In genomic region chr10:103041391-103041790, GRCh38 we compare ENCODE assay signal across 1 cellular context.
TF ChIP-seq lines count a peak whose summit lies in the region.

No MANE protein-coding gene starts in this region.

TF ChIP-seq in K562, 482 proteins besides CTCF, POLR2A, EP300 and RAD21 (continued from another document):
- TF ChIP-seq MGA (IDR thresholded peaks at IDR 0.05) (no peak), TAL1 (IDR thresholded peaks at IDR 0.05) (peak; percentile 27; the same call in 1 of the 2 replicates), GATA2 (CRISPR knock-in tag; IDR thresholded peaks at IDR 0.05) (peak; percentile 69), GABPA (tag; conservative IDR thresholded peaks at IDR 0.05; ENCODE audit: low read depth) (no peak), TCF7L2 (IDR thresholded peaks at IDR 0.05; ENCODE audit: low read depth, low read length) (no peak), E2F3 (CRISPR knock-in tag; IDR thresholded peaks at IDR 0.05) (no peak), ZNF384 (IDR thresholded peaks at IDR 0.05; ENCODE audit: low read depth, low read length) (no peak), PKNOX1 (IDR thresholded peaks at IDR 0.05) (peak; percentile 44; the same call in 1 of the 2 replicates), CBX2 (IDR thresholded peaks at IDR 0.05; ENCODE audit: insufficient read depth, low read length, poor library complexity, severe bottlenecking) (no peak)
